ENCODE assay signal across 9 cellular contexts in genomic region chr2:173568054-173568453, GRCh38.
DNase-seq lines count a peak whose midpoint lies in the region; ATAC-seq and TF ChIP-seq lines count a peak whose summit lies in the region.
"Had no signal": no experiment of that assay in that cellular context is flagged by ENCODE, and none has a peak within 500 bp of the region (broad histone marks: within the 10 kb centered on the region; RNA-seq: fewer than 3 reads in every experiment).

No MANE protein-coding gene starts in this region.

- ATAC-seq in GM21529 (IDR thresholded peaks at IDR 0.05; ENCODE audit: unreplicated experiment) (no peak), GM19023 (IDR thresholded peaks at IDR 0.05; ENCODE audit: unreplicated experiment) (no peak)

- DNase-seq in cardiac muscle cell (ENCODE audit: low read depth in 1 of 2, low spot score in 1 of 2): peak; percentile 24 to 72
- DNase-seq in right atrium auricular region (ENCODE audit: low spot score): no peak
- DNase-seq in NCI-H82 (lab: John Stamatoyannopoulos, UW): peak; percentile 71
- DNase-seq in fibroblast of mammary gland (ENCODE audit: low read depth): peak; percentile 29
- no peak for DNase-seq in T-helper 2 cell treated with Interferon-gamma antibody and Interleukin-4, amounts not matched to agents 5 μg/mL and 100 μg/mL, for 36 hours (ENCODE audit: low spot score)
- no peak for DNase-seq in NCI-H2171 treated with DMSO at 0.1 percent for 48 hours (lab: John Stamatoyannopoulos, UW)
- DNase-seq: hippocampal formation had no signal

- peaks cover 16% of the 10 kb centered on the region for H3K27me3 Mint-ChIP-seq in T-helper 2 cell treated with Interferon-gamma antibody and Interleukin-4, amounts not matched to agents 5 μg/mL and 100 μg/mL, for 36 hours (ENCODE audit: low read depth)

- H3K4me1 ChIP-seq in cardiac muscle cell (ENCODE audit: low read depth): peaks cover 5% of the 10 kb centered on the region
- peaks cover 0 to 12% of the 10 kb centered on the region in 2 donors for H3K4me1 ChIP-seq in right atrium auricular region

- H3K36me3 Mint-ChIP-seq in T-helper 2 cell treated with Interferon-gamma antibody and Interleukin-4, amounts not matched to agents 5 μg/mL and 100 μg/mL, for 36 hours (ENCODE audit: low read depth): no peaks in the 10 kb centered on the region

- H3K27ac Mint-ChIP-seq in T-helper 2 cell treated with Interferon-gamma antibody and Interleukin-4, amounts not matched to agents 5 μg/mL and 100 μg/mL, for 36 hours: no peak overlapping the region

- no peak overlapping the region for H3K4me3 ChIP-seq in cardiac muscle cell
- H3K4me3 ChIP-seq in right atrium auricular region: no peak overlapping the region
- H3K4me3 ChIP-seq in fibroblast of mammary gland (ENCODE audit: control insufficient read depth, low read depth, low read length): no peak overlapping the region

- H3K36me3 ChIP-seq in cardiac muscle cell (no peaks in the 10 kb centered on the region), right atrium auricular region (no peaks in the 10 kb centered on the region)

- H3K27me3 ChIP-seq in cardiac muscle cell (no peaks in the 10 kb centered on the region), right atrium auricular region (no peaks in the 10 kb centered on the region)

- H3K4me3 Mint-ChIP-seq in T-helper 2 cell treated with Interferon-gamma antibody and Interleukin-4, amounts not matched to agents 5 μg/mL and 100 μg/mL, for 36 hours: no peak overlapping the region

- no peak overlapping the region for H3K27ac ChIP-seq in cardiac muscle cell
- no peak overlapping the region for H3K27ac ChIP-seq in right atrium auricular region

- TF ChIP-seq CTCF in cardiac muscle cell (IDR thresholded peaks at IDR 0.05; ENCODE audit: low read depth, low read length) (peak; percentile 28), right atrium auricular region (IDR thresholded peaks at IDR 0.05) (no peak), fibroblast of mammary gland (conservative IDR thresholded peaks at IDR 0.05; ENCODE audit: control insufficient read depth, insufficient read depth, low read depth, low read length) (peak; percentile 35)

- no peaks in the 10 kb centered on the region for H3K9me3 Mint-ChIP-seq in T-helper 2 cell treated with Interferon-gamma antibody and Interleukin-4, amounts not matched to agents 5 μg/mL and 100 μg/mL, for 36 hours

- H3K9me3 ChIP-seq in cardiac muscle cell (ENCODE audit: low read depth) (no peaks in the 10 kb centered on the region), right atrium auricular region (no peaks in the 10 kb centered on the region)

- peaks cover 3% of the 10 kb centered on the region for H3K4me1 Mint-ChIP-seq in T-helper 2 cell treated with Interferon-gamma antibody and Interleukin-4, amounts not matched to agents 5 μg/mL and 100 μg/mL, for 36 hours (ENCODE audit: low read depth)

Comparison
In these comparisons a context has a peak if more than half of its experiments do, and no peak if none do; other contexts are left out.
1. DNase-seq: peak in cardiac muscle cell (2 of 2), NCI-H82 (single experiment) and fibroblast of mammary gland (single experiment); none in right atrium auricular region (single experiment), T-helper 2 cell treated with Interferon-gamma antibody and Interleukin-4, amounts not matched to agents 5 μg/mL and 100 μg/mL, for 36 hours (single experiment) and NCI-H2171 treated with DMSO at 0.1 percent for 48 hours (single experiment).
2. CTCF ChIP-seq: peak in cardiac muscle cell (single experiment) and fibroblast of mammary gland (single experiment); none in right atrium auricular region (0 of 2).